Comparison of ENCODE assay signal across 1 cellular context in the genomic region with DNA sequence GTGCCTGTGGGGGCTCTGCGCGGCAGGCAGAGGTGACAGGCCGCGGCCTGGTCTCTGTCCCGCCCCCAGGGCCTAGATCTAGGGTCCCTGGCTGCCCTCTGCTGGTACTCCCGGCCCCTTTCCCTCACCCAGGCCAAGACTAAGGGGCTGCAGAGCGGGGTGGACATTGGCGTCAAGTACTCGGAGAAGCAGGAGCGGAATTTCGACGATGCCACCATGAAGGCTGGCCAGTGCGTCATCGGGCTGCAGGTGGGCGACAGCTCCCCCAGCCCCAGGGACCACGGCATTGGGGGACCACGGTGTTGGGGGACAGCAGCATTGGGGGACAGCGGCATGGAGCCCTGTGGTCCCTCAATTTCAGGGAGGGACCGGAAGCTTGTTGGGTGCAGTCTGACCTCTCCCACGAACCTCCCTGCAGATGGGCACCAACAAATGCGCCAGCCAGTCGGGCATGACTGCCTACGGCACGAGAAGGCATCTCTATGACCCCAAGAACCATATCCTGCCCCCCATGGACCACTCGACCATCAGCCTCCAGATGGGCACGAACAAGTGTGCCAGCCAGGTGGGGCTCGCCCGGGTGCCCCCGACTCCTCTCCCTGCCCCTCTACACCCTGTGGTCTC.
TF ChIP-seq lines count a peak whose summit lies in the region.

No MANE protein-coding gene starts in this region.

TF ChIP-seq in HEK293T, 16 proteins besides CTCF, POLR2A, EP300 and RAD21 (continued from another document):
- TF ChIP-seq, protein P1, sequence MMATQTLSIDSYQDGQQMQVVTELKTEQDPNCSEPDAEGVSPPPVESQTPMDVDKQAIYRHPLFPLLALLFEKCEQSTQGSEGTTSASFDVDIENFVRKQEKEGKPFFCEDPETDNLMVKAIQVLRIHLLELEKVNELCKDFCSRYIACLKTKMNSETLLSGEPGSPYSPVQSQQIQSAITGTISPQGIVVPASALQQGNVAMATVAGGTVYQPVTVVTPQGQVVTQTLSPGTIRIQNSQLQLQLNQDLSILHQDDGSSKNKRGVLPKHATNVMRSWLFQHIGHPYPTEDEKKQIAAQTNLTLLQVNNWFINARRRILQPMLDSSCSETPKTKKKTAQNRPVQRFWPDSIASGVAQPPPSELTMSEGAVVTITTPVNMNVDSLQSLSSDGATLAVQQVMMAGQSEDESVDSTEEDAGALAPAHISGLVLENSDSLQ (IDR thresholded peaks at IDR 0.05): no peak
- TF ChIP-seq SP1 (IDR thresholded peaks at IDR 0.05) (no peak), SUZ12 (IDR thresholded peaks at IDR 0.05) (no peak), HDGF (IDR thresholded peaks at IDR 0.05; ENCODE audit: borderline replicate concordance) (no peak), FOXA1 (IDR thresholded peaks at IDR 0.05) (no peak), ZNF384 (IDR thresholded peaks at IDR 0.05) (no peak), TARDBP (IDR thresholded peaks at IDR 0.05) (no peak), FOXK2 (IDR thresholded peaks at IDR 0.05) (no peak), ARNT (IDR thresholded peaks at IDR 0.05) (no peak)
